8 cellular contexts compared by ENCODE assay signal in the genomic region with DNA sequence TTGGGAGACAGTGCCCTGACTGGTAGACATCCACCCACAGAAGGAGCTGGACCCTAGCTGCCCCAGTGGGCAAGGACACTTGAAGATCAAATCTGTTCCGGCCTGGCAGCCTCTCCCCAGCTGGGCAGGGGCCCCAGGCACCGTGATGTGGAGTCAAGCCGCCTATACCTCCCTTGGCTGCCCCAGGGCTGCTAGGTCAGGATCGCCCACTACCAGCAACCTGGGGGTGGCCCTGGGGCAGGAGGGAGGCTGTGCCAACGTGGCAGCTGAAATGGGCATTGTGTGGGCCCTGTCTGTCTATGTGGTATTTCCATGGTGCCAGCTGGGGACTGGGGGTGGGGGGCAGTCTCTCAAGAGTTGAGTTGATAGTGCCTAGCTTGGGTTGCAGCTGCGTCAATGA. TPM values are rescaled to one million over a fixed set of nuclear protein-coding genes. Genes with fewer than 3 reads are reported as not detected.
A peak's percentile ranks its signal among the peaks of the same experiment; 100 is the strongest.
DNase-seq lines count a peak whose midpoint lies in the region; ATAC-seq and TF ChIP-seq lines count a peak whose summit lies in the region.

No MANE protein-coding gene starts in this region.

- ATAC-seq in heart right ventricle (peak in 4 of 8 donors; percentile 0 to 29 (median 2)), HG02642 (IDR thresholded peaks at IDR 0.05; ENCODE audit: poor library complexity, unreplicated experiment) (no peak), HG02970 (IDR thresholded peaks at IDR 0.05; ENCODE audit: low FRiP score, unreplicated experiment) (no peak)

- H3K36me3 Mint-ChIP-seq in activated CD4-positive, alpha-beta memory T cell treated with anti-CD3 and anti-CD28 coated beads for 36 hours: peaks cover 3% of the 10 kb centered on the region

- no peaks in the 10 kb centered on the region for H3K36me3 ChIP-seq in ES-I3 (ENCODE audit: insufficient read depth, low read length)
- H3K36me3 ChIP-seq in heart right ventricle: peaks cover 0 to 41% (median 30%) of the 10 kb centered on the region in 9 donors

- TF ChIP-seq CTCF in heart right ventricle (IDR thresholded peaks at IDR 0.05): no peak
- TF ChIP-seq CTCF in retinal pigment epithelial cell (conservative IDR thresholded peaks at IDR 0.05; ENCODE audit: low read depth, low read length): no peak

- peaks cover 21% of the 10 kb centered on the region for H3K4me1 Mint-ChIP-seq in activated CD4-positive, alpha-beta memory T cell treated with anti-CD3 and anti-CD28 coated beads for 36 hours (ENCODE audit: low read depth)

- peak overlapping the region; percentile 66 to 96 (median 92) for H3K27ac ChIP-seq in heart right ventricle

- DNase-seq in activated CD4-positive, alpha-beta memory T cell treated with anti-CD3 and anti-CD28 coated beads for 36 hours: no peak
- DNase-seq in heart right ventricle (no peak), retinal pigment epithelial cell (ENCODE audit: low read depth) (no peak), NCI-H82 (lab: John Stamatoyannopoulos, UW) (no peak)
- no peak for DNase-seq in stimulated activated naive CD4-positive, alpha-beta T cell (lab: John Stamatoyannopoulos, UW)

- H3K9ac ChIP-seq in ES-I3 (ENCODE audit: low read depth, low read length): peak overlapping the region; percentile 73

- H3K27ac Mint-ChIP-seq in activated CD4-positive, alpha-beta memory T cell treated with anti-CD3 and anti-CD28 coated beads for 36 hours: no peak overlapping the region

- H3K4me3 Mint-ChIP-seq in activated CD4-positive, alpha-beta memory T cell treated with anti-CD3 and anti-CD28 coated beads for 36 hours: peak overlapping the region; percentile 82

- no peaks in the 10 kb centered on the region for H3K9me3 ChIP-seq in ES-I3 (ENCODE audit: control insufficient read depth, insufficient read depth, low read length)
- no peaks in the 10 kb centered on the region for H3K9me3 ChIP-seq in heart right ventricle

- H3K4me3 ChIP-seq in heart right ventricle: peak overlapping the region; percentile 63 to 97 (median 93)
- H3K4me3 ChIP-seq in retinal pigment epithelial cell (ENCODE audit: low read length): peak overlapping the region; percentile 75

- POLR2A ChIA-PET in activated CD4-positive, alpha-beta memory T cell treated with anti-CD3 and anti-CD28 coated beads for 36 hours (lab: Charles Lee): no interaction called here

- intact Hi-C loops in activated CD4-positive, alpha-beta memory T cell treated with anti-CD3 and anti-CD28 coated beads for 36 hours (cut with micrococcal nuclease): no loop called here
- intact Hi-C loops in heart right ventricle (cut with DNase I): loop anchor here in 4 of 10 donors (5.0 to 10.0 kb wide), 3 partner anchors 56 to 199 kb away; a partner anchor contains a TSS

- H3K4me1 ChIP-seq in ES-I3 (ENCODE audit: insufficient read depth, low read length) (peaks cover 14% of the 10 kb centered on the region), heart right ventricle (peaks cover 17 to 64% (median 52%) of the 10 kb centered on the region in 9 donors)

- H3K27me3 ChIP-seq in heart right ventricle: no peaks in the 10 kb centered on the region

- H3K9me3 Mint-ChIP-seq in activated CD4-positive, alpha-beta memory T cell treated with anti-CD3 and anti-CD28 coated beads for 36 hours: no peaks in the 10 kb centered on the region

- H3K27me3 Mint-ChIP-seq in activated CD4-positive, alpha-beta memory T cell treated with anti-CD3 and anti-CD28 coated beads for 36 hours: no peaks in the 10 kb centered on the region

- 11 to 27% methylated on average over 6 of the region's 6 CpGs for WGBS in heart right ventricle, 2 donors

- CTCF ChIA-PET in activated CD4-positive, alpha-beta memory T cell treated with anti-CD3 and anti-CD28 coated beads for 36 hours (lab: Charles Lee): interaction anchor here (1.3 to 3.4 kb wide), 3 partner anchors 9 to 74 kb away, joined by 3 to 24 read pairs (median 9); no protein-coding TSS in a partner anchor

RNA-seq across cellular contexts. Expression of a gene that starts 0.9 kb away (rescaled TPM):
- 10 to 100 TPM; 13.3 to 14.6 TPM for total RNA-seq in activated CD4-positive, alpha-beta memory T cell treated with anti-CD3 and anti-CD28 coated beads for 36 hours
- total RNA-seq in heart right ventricle: 100 to 1,000 TPM; 161 to 337 (median 231) TPM
- 100 to 1,000 TPM in 1 of 2 donors, 10 to 100 TPM in 1; 88.1 to 129 TPM for polyA plus RNA-seq in heart right ventricle

RNA-seq across cellular contexts. Expression of a gene that starts 33.9 kb away (rescaled TPM):
- 1 to 10 TPM; 3.4 to 3.7 TPM for total RNA-seq in activated CD4-positive, alpha-beta memory T cell treated with anti-CD3 and anti-CD28 coated beads for 36 hours
- total RNA-seq in heart right ventricle: 1 to 10 TPM; 1.5 to 3.8 (median 1.9) TPM
- 1 to 10 TPM; 1.9 to 3.8 TPM for polyA plus RNA-seq in heart right ventricle

RNA-seq across cellular contexts. Expression of a gene that starts 40.2 kb away (rescaled TPM):
- 10 to 100 TPM; 15.8 to 17.6 TPM for total RNA-seq in activated CD4-positive, alpha-beta memory T cell treated with anti-CD3 and anti-CD28 coated beads for 36 hours
- 10 to 100 TPM; 12.5 to 44.2 (median 22.5) TPM for total RNA-seq in heart right ventricle
- 10 to 100 TPM; 26.1 to 39.9 TPM for polyA plus RNA-seq in heart right ventricle

RNA-seq across cellular contexts. Expression of a gene that starts 54.4 kb away (rescaled TPM):
- total RNA-seq in activated CD4-positive, alpha-beta memory T cell treated with anti-CD3 and anti-CD28 coated beads for 36 hours: 10 to 100 TPM; 84.3 to 86.1 TPM
- 10 to 100 TPM; 17.3 to 45.4 (median 26.9) TPM for total RNA-seq in heart right ventricle
- polyA plus RNA-seq in heart right ventricle: 10 to 100 TPM; 22.4 to 42.7 TPM

Comparison
In these comparisons a context has a peak if more than half of its experiments do, and no peak if none do; other contexts are left out.
1. RNA of a gene that starts 0.9 kb away (total RNA-seq): 161 to 337 TPM in heart right ventricle; 13.3 to 14.6 TPM in activated CD4-positive, alpha-beta memory T cell treated with anti-CD3 and anti-CD28 coated beads for 36 hours; every median in the first group is over 10 times any median in the second.